Comparison of ENCODE assay signal across 4 cellular contexts in genomic region chr9:115379719-115380118, GRCh38.
"Had no signal": no experiment of that assay in that cellular context is flagged by ENCODE, and none has a peak within 500 bp of the region (broad histone marks: within the 10 kb centered on the region; RNA-seq: fewer than 3 reads in every experiment).

No MANE protein-coding gene starts in this region.

- DNase-seq: GM23248, H9, HCEC 1CT, IMR-90 had no signal

- H2AFZ ChIP-seq: GM23248 had no signal

- H3K4me1 Mint-ChIP-seq: H9 had no signal

- H3K4me3 ChIP-seq: GM23248 had no signal

- H3K4me3 Mint-ChIP-seq: H9 had no signal

- H3K27ac Mint-ChIP-seq: H9 had no signal

- H3K27ac ChIP-seq: GM23248 had no signal

- H3K9ac ChIP-seq: GM23248 had no signal
